Comparison of ENCODE assay signal across 1 cellular context in genomic region chr11:113314389-113315301, GRCh38.
A peak's percentile ranks its signal among the peaks of the same experiment; 100 is the strongest.
TF ChIP-seq lines count a peak whose summit lies in the region.

TTC12 (plus strand) TSS chr11:113314583; CDS start chr11:113316258, 1,675 bp downstream.

TF ChIP-seq in HepG2, 621 proteins besides CTCF, POLR2A, EP300 and RAD21 (continued from another document and continues in another):
- TF ChIP-seq SUZ12 (IDR thresholded peaks at IDR 0.05; ENCODE audit: low read depth, low read length) (no peak), SP1 (IDR thresholded peaks at IDR 0.05) (no peak), SP1 (CRISPR knock-in tag; IDR thresholded peaks at IDR 0.05) (peak; percentile 80), HNRNPH1 (optimal IDR thresholded peaks at IDR 0.05; ENCODE audit: low read depth, low read length) (no peak), GABPB1 (CRISPR knock-in tag; IDR thresholded peaks at IDR 0.05) (peak; percentile 93), ZNF382 (CRISPR knock-in tag; IDR thresholded peaks at IDR 0.05; ENCODE audit: borderline replicate concordance) (no peak), SALL1 (CRISPR knock-in tag; IDR thresholded peaks at IDR 0.05) (peak; percentile 72), ZFP36 (IDR thresholded peaks at IDR 0.05; ENCODE audit: borderline replicate concordance, low read depth, low read length, partially characterized antibody) (no peak), FOXA1 (IDR thresholded peaks at IDR 0.05) (no peak), FOXA1 (CRISPR knock-in tag; IDR thresholded peaks at IDR 0.05) (no peak; the same call in 1 of the 2 replicates), MED8 (CRISPR knock-in tag; IDR thresholded peaks at IDR 0.05; ENCODE audit: insufficient replicate concordance) (peak; percentile 48), ZNF354B (CRISPR knock-in tag; IDR thresholded peaks at IDR 0.05) (no peak), ARNT (IDR thresholded peaks at IDR 0.05) (no peak), GLI4 (CRISPR knock-in tag; IDR thresholded peaks at IDR 0.05; ENCODE audit: borderline replicate concordance) (no peak; the same call in 1 of the 2 replicates), STAG1 (CRISPR knock-in tag; IDR thresholded peaks at IDR 0.05) (no peak), RERE (CRISPR knock-in tag; IDR thresholded peaks at IDR 0.05; ENCODE audit: low read depth) (0 out of 2 replicates have a peak, but pooled peaks have one; percentile 9), ZFP62 (CRISPR knock-in tag; IDR thresholded peaks at IDR 0.05) (no peak), ZNF7 (CRISPR knock-in tag; IDR thresholded peaks at IDR 0.05) (no peak), ETS1 (CRISPR knock-in tag; IDR thresholded peaks at IDR 0.05) (no peak), ZNF577 (CRISPR knock-in tag; IDR thresholded peaks at IDR 0.05; ENCODE audit: borderline replicate concordance, low read depth) (no peak), ZNF879 (CRISPR knock-in tag; IDR thresholded peaks at IDR 0.05) (no peak), ZNF367 (CRISPR knock-in tag; IDR thresholded peaks at IDR 0.05; ENCODE audit: borderline replicate concordance) (no peak), SMAD1 (CRISPR knock-in tag; IDR thresholded peaks at IDR 0.05; ENCODE audit: borderline replicate concordance, low read depth) (no peak; the same call in 1 of the 2 replicates), ZFP90 (CRISPR knock-in tag; IDR thresholded peaks at IDR 0.05; ENCODE audit: borderline replicate concordance) (no peak), ZFP1 (CRISPR knock-in tag; IDR thresholded peaks at IDR 0.05) (no peak), SOX6 (IDR thresholded peaks at IDR 0.05) (no peak), SOX6 (CRISPR knock-in tag; IDR thresholded peaks at IDR 0.05) (peak; percentile 64; the same call in 1 of the 2 replicates), ZNF850 (CRISPR knock-in tag; conservative IDR thresholded peaks at IDR 0.05) (no peak), ZFP41 (CRISPR knock-in tag; IDR thresholded peaks at IDR 0.05; ENCODE audit: borderline replicate concordance) (no peak), NKX3-1 (CRISPR knock-in tag; IDR thresholded peaks at IDR 0.05) (no peak), HOMEZ (CRISPR knock-in tag; IDR thresholded peaks at IDR 0.05; ENCODE audit: low read depth) (0 out of 2 replicates have a peak, but pooled peaks have one; percentile 9), SYNCRIP (IDR thresholded peaks at IDR 0.05; ENCODE audit: insufficient read depth, low read depth, low read length) (no peak), MAFG (CRISPR knock-in tag; IDR thresholded peaks at IDR 0.05) (no peak), ADNP (CRISPR knock-in tag; IDR thresholded peaks at IDR 0.05) (no peak), NPAS2 (CRISPR knock-in tag; IDR thresholded peaks at IDR 0.05; ENCODE audit: borderline replicate concordance) (no peak), ZNF776 (CRISPR knock-in tag; IDR thresholded peaks at IDR 0.05) (0 out of 2 replicates have a peak, but pooled peaks have one; percentile 70), TRAFD1 (CRISPR knock-in tag; IDR thresholded peaks at IDR 0.05; ENCODE audit: borderline replicate concordance) (no peak), ZNF749 (CRISPR knock-in tag; IDR thresholded peaks at IDR 0.05; ENCODE audit: borderline replicate concordance) (no peak)
- TF ChIP-seq, protein P1, sequence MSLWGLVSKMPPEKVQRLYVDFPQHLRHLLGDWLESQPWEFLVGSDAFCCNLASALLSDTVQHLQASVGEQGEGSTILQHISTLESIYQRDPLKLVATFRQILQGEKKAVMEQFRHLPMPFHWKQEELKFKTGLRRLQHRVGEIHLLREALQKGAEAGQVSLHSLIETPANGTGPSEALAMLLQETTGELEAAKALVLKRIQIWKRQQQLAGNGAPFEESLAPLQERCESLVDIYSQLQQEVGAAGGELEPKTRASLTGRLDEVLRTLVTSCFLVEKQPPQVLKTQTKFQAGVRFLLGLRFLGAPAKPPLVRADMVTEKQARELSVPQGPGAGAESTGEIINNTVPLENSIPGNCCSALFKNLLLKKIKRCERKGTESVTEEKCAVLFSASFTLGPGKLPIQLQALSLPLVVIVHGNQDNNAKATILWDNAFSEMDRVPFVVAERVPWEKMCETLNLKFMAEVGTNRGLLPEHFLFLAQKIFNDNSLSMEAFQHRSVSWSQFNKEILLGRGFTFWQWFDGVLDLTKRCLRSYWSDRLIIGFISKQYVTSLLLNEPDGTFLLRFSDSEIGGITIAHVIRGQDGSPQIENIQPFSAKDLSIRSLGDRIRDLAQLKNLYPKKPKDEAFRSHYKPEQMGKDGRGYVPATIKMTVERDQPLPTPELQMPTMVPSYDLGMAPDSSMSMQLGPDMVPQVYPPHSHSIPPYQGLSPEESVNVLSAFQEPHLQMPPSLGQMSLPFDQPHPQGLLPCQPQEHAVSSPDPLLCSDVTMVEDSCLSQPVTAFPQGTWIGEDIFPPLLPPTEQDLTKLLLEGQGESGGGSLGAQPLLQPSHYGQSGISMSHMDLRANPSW (CRISPR knock-in tag; IDR thresholded peaks at IDR 0.05; ENCODE audit: borderline replicate concordance) = peak; percentile 12; the same call in 1 of the 2 replicates
- TF ChIP-seq, protein P2, sequence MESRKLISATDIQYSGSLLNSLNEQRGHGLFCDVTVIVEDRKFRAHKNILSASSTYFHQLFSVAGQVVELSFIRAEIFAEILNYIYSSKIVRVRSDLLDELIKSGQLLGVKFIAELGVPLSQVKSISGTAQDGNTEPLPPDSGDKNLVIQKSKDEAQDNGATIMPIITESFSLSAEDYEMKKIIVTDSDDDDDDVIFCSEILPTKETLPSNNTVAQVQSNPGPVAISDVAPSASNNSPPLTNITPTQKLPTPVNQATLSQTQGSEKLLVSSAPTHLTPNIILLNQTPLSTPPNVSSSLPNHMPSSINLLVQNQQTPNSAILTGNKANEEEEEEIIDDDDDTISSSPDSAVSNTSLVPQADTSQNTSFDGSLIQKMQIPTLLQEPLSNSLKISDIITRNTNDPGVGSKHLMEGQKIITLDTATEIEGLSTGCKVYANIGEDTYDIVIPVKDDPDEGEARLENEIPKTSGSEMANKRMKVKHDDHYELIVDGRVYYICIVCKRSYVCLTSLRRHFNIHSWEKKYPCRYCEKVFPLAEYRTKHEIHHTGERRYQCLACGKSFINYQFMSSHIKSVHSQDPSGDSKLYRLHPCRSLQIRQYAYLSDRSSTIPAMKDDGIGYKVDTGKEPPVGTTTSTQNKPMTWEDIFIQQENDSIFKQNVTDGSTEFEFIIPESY (CRISPR knock-in tag; IDR thresholded peaks at IDR 0.05) = no peak
- TF ChIP-seq, protein P3, sequence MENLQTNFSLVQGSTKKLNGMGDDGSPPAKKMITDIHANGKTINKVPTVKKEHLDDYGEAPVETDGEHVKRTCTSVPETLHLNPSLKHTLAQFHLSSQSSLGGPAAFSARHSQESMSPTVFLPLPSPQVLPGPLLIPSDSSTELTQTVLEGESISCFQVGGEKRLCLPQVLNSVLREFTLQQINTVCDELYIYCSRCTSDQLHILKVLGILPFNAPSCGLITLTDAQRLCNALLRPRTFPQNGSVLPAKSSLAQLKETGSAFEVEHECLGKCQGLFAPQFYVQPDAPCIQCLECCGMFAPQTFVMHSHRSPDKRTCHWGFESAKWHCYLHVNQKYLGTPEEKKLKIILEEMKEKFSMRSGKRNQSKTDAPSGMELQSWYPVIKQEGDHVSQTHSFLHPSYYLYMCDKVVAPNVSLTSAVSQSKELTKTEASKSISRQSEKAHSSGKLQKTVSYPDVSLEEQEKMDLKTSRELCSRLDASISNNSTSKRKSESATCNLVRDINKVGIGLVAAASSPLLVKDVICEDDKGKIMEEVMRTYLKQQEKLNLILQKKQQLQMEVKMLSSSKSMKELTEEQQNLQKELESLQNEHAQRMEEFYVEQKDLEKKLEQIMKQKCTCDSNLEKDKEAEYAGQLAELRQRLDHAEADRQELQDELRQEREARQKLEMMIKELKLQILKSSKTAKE (CRISPR knock-in tag; IDR thresholded peaks at IDR 0.05; ENCODE audit: borderline replicate concordance) = peak; percentile 81
- TF ChIP-seq, protein P4, sequence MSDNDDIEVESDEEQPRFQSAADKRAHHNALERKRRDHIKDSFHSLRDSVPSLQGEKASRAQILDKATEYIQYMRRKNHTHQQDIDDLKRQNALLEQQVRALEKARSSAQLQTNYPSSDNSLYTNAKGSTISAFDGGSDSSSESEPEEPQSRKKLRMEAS (IDR thresholded peaks at IDR 0.05) = peak; percentile 68
